Comparison of ENCODE assay signal across 27 cellular contexts in the genomic region with DNA sequence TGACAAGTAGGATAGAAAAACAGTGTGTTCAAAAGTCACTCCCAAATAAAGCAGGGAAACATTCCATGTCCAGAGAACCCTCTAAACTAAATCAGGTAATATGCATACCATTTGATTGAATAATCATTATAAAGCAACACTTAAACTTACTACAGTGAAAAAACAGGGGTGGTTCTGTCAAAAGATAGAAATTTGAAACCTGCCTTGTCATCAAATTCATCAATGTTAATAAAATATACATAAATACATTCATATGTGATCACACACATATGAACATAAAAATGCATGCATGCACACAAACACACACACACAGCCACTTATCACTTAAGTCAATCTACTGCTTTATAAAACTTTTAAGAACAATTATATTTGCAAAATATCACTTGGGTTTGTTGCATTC.
"Had no signal": no experiment of that assay in that cellular context is flagged by ENCODE, and none has a peak within 500 bp of the region (broad histone marks: within the 10 kb centered on the region; RNA-seq: fewer than 3 reads in every experiment).

No MANE protein-coding gene starts in this region.

- H3K27ac Mint-ChIP-seq: mesothelial cell of epicardium; naive B cell; nephron; stimulated activated effector memory CD8-positive, alpha-beta T cell treated with anti-CD3 and anti-CD28 coated beads, Interleukin-12 subunit alpha, Interleukin-12 subunit beta, amount 100 ng/mL, for 72 hours; type B pancreatic cell had no signal

- H3K4me1 ChIP-seq: foreskin keratinocyte, gastroesophageal sphincter, heart right ventricle, left lung, prostate gland, right atrium auricular region, sigmoid colon, stomach, thyroid gland had no signal

- H3K27me3 Mint-ChIP-seq: naive B cell had no signal

- DNase-seq: dorsolateral prefrontal cortex; effector CD4-positive, alpha-beta T cell; foreskin keratinocyte; heart right ventricle; hippocampal formation; left cardiac atrium; left lung; mesenchymal stem cell; mucosa of descending colon; naive B cell; nucleus accumbens; sigmoid colon; stimulated activated CD4-positive, alpha-beta T cell treated with anti-CD3 and anti-CD28 coated beads, Interleukin-2, amount 100 ng/mL, for 24 hours; stimulated activated CD4-positive, alpha-beta T cell treated with anti-CD3 and anti-CD28 coated beads, Interleukin-4, amount 100 ng/mL, for 24 hours; stimulated activated naive CD4-positive, alpha-beta T cell treated with Interleukin-2 at 50 U/mL for 16 hours; stomach; thyroid gland had no signal

- FAIRE-seq: colon, islet of Langerhans had no signal

- H3K9me3 Mint-ChIP-seq: mesothelial cell of epicardium, nephron, type B pancreatic cell had no signal

- H3K36me3 Mint-ChIP-seq: mesothelial cell of epicardium; naive B cell; stimulated activated effector memory CD8-positive, alpha-beta T cell treated with anti-CD3 and anti-CD28 coated beads, Interleukin-12 subunit alpha, Interleukin-12 subunit beta, amount 100 ng/mL, for 72 hours; type B pancreatic cell had no signal

- H3K36me3 ChIP-seq: esophagus muscularis mucosa, gastroesophageal sphincter, heart right ventricle, left lung, prostate gland, right atrium auricular region, sigmoid colon, stomach, thyroid gland had no signal

- H3K9me3 ChIP-seq: esophagus muscularis mucosa, gastroesophageal sphincter, heart right ventricle, left lung, mucosa of descending colon, prostate gland, right atrium auricular region, sigmoid colon, stomach, thyroid gland had no signal

- H3K27ac ChIP-seq: dorsolateral prefrontal cortex, esophagus muscularis mucosa, foreskin keratinocyte, gastroesophageal sphincter, heart right ventricle, left lung, prostate gland, right atrium auricular region, sigmoid colon, stomach, thyroid gland had no signal

- H3K4me1 Mint-ChIP-seq: naive B cell; stimulated activated effector memory CD8-positive, alpha-beta T cell treated with anti-CD3 and anti-CD28 coated beads, Interleukin-12 subunit alpha, Interleukin-12 subunit beta, amount 100 ng/mL, for 72 hours had no signal

- H3K4me3 Mint-ChIP-seq: mesothelial cell of epicardium; naive B cell; nephron; stimulated activated effector memory CD8-positive, alpha-beta T cell treated with anti-CD3 and anti-CD28 coated beads, Interleukin-12 subunit alpha, Interleukin-12 subunit beta, amount 100 ng/mL, for 72 hours; type B pancreatic cell had no signal

- H3K27me3 ChIP-seq: dorsolateral prefrontal cortex, esophagus muscularis mucosa, foreskin keratinocyte, gastroesophageal sphincter, heart right ventricle, left lung, right atrium auricular region, sigmoid colon, stomach, thyroid gland had no signal

- H3K4me3 ChIP-seq: dorsolateral prefrontal cortex, esophagus muscularis mucosa, gastroesophageal sphincter, heart right ventricle, left lung, mucosa of descending colon, prostate gland, right atrium auricular region, sigmoid colon, stomach, thyroid gland had no signal

- ATAC-seq: foreskin keratinocyte; gastroesophageal sphincter; heart right ventricle; left cardiac atrium; left lung; mucosa of descending colon; stimulated activated effector memory CD8-positive, alpha-beta T cell treated with anti-CD3 and anti-CD28 coated beads, Interleukin-12 subunit alpha, Interleukin-12 subunit beta, amount 100 ng/mL, for 72 hours had no signal
